In the genomic region with DNA sequence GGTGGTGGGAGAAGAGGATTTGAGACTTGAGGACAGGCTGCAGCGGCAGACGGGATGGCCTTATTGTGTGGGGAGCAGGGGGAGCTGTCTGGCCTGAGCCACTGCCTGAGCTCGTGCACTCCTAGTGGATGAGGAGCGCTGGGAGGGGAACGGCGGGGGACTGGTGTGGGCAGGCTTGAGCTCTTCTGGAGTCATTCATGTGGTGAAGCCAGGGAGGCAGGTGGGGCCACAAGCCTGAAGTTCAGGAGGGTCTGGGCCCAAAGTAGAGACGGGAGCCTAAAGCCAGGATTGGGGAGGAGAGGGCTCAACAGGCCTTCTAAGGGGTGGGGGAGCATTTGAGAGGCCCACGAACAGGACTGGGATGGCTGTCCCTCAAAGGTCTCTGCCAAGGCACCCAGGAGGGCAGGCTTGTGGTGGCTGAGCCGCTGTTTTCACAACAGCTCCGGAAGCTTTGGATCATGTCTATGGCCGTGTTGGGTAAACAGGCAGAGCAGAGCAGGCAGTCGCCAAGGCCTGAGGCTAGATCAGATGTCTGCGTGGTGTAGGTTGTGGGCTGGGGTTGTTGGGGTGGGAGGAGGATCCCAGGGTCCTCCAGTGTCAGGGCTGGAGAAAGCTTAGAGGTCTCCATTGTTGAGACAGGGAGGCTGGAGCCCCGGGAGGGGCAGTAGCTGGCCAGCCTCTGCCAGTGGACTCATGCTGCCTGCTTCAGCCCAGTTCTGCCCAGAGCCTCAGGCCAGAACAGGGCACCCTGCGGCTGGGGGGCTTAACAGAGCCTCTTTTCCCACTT, we compare ENCODE assay signal across 10 cellular contexts. TPM values are rescaled to one million over a fixed set of nuclear protein-coding genes. Genes with fewer than 3 reads are reported as not detected.
A peak's percentile ranks its signal among the peaks of the same experiment; 100 is the strongest.
DNase-seq lines count a peak whose midpoint lies in the region; ATAC-seq, FAIRE-seq and TF ChIP-seq lines count a peak whose summit lies in the region.
"Had no signal": no experiment of that assay in that cellular context is flagged by ENCODE, and none has a peak within 500 bp of the region (broad histone marks: within the 10 kb centered on the region; RNA-seq: fewer than 3 reads in every experiment).

No MANE protein-coding gene starts in this region.

- peak overlapping the region; percentile 49 for H3K4ac ChIP-seq in H1 (replicated peaks; ENCODE audit: insufficient read length, low read depth, low read length)
- no peak overlapping the region for H3K4ac ChIP-seq in trophoblast cell (ENCODE audit: low read depth, low read length)

- H3K27me3 ChIP-seq in H1 (replicated peaks in 1 of 4; ENCODE audit: control insufficient read depth in 3 of 4, extremely low read depth in 1 of 4, insufficient read depth in 3 of 4, low read length in 3 of 4) (no peaks in the 10 kb centered on the region), trophoblast cell (ENCODE audit: insufficient read depth, low read length) (no peaks in the 10 kb centered on the region)

- H2BK120ac ChIP-seq in H1 (replicated peaks; ENCODE audit: low read depth, low read length) (no peak overlapping the region), trophoblast cell (ENCODE audit: insufficient read depth, low read length, poor library complexity) (no peak overlapping the region)

- H2AFZ ChIP-seq in H1 (ENCODE audit: low read length) (no peak overlapping the region), trophoblast cell (ENCODE audit: insufficient read depth, low read length, poor library complexity) (no peak overlapping the region)

- H3K36me3 ChIP-seq in H1 (ENCODE audit: control insufficient read depth in 2 of 4, insufficient read depth in 4 of 4, low read length in 3 of 4) (no peaks in the 10 kb centered on the region), trophoblast cell (ENCODE audit: control insufficient read depth in 1 of 2, insufficient read depth in 2 of 2, low read length in 2 of 2) (no peaks in the 10 kb centered on the region)

- no peak overlapping the region for H3K4me2 ChIP-seq in H1 (ENCODE audit: insufficient read depth in 1 of 2, low read depth in 2 of 2, low read length in 2 of 2)
- H3K4me2 ChIP-seq in trophoblast cell (ENCODE audit: low read length): no peak overlapping the region

- H3K79me2 ChIP-seq in H1 (ENCODE audit: control insufficient read depth in 1 of 2, insufficient read depth in 2 of 2, low read length in 2 of 2): no peaks in the 10 kb centered on the region; a peak in 1 of 4 replicates
- H3K79me2 ChIP-seq in trophoblast cell (ENCODE audit: control insufficient read depth, insufficient read depth, low read length, poor library complexity): no peaks in the 10 kb centered on the region

- no peak for TF ChIP-seq EP300 in H1 (IDR thresholded peaks at IDR 0.05; ENCODE audit: borderline replicate concordance in 1 of 2, low read depth in 2 of 2, low read length in 2 of 2)

- POLR2A ChIA-PET in H1 (lab: Charles Lee; ENCODE audit: partially characterized antibody): interaction anchor here (1.0 to 7.9 kb wide), 9 partner anchors 9 to 50 kb away, joined by 3 to 56 read pairs (median 3); a partner anchor contains a TSS
- POLR2A ChIA-PET in activated CD4-positive, alpha-beta memory T cell treated with anti-CD3 and anti-CD28 coated beads, Interleukin-2, amount 10 ng/mL, durations not matched to agents 7 days and 5 days (lab: Charles Lee): interaction anchor here (0.8 kb wide), 2 partner anchors 9 to 27 kb away, joined by 3 read pairs; no protein-coding TSS in a partner anchor

- no peak overlapping the region for H3K14ac ChIP-seq in H1 (ENCODE audit: insufficient read length)
- peak overlapping the region; percentile 5 for H3K14ac ChIP-seq in trophoblast cell (ENCODE audit: low read length)

- DNase-seq in GDM1 (lab: John Stamatoyannopoulos, UW) (peak; percentile 3), NCI-H510A (lab: John Stamatoyannopoulos, UW) (peak; percentile 47), H1 (ENCODE audit: low read depth in 1 of 2, low spot score in 2 of 2) (no peak), trophoblast cell (no peak), NCI-H2107 treated with DMSO at 0.1 percent for 48 hours (lab: John Stamatoyannopoulos, UW; ENCODE audit: unreplicated experiment) (no peak)
- DNase-seq in stimulated activated naive CD4-positive, alpha-beta T cell (lab: John Stamatoyannopoulos, UW): no peak
- DNase-seq in activated CD4-positive, alpha-beta memory T cell treated with anti-CD3 and anti-CD28 coated beads, Interleukin-2, amount 10 ng/mL, durations not matched to agents 7 days and 5 days: no peak

- H3K18ac ChIP-seq in H1 (ENCODE audit: extremely low read depth, low read length) (peak overlapping the region; percentile 87), trophoblast cell (ENCODE audit: low read length) (no peak overlapping the region)

- H3K4me3 Mint-ChIP-seq in activated CD4-positive, alpha-beta memory T cell treated with anti-CD3 and anti-CD28 coated beads, Interleukin-2, amount 10 ng/mL, durations not matched to agents 7 days and 5 days: no peak overlapping the region
- H3K4me3 Mint-ChIP-seq: activated naive CD4-positive, alpha-beta T cell treated with anti-CD3 and anti-CD28 coated beads, Interleukin-2, amount 50 U/mL, for 24 hours had no signal

- H3K9me3 ChIP-seq in H1 (ENCODE audit: insufficient read depth in 2 of 2, low read depth in 1 of 2, low read length in 1 of 2) (no peaks in the 10 kb centered on the region), trophoblast cell (ENCODE audit: insufficient read depth, low read depth, low read length) (peaks cover 4% of the 10 kb centered on the region)

- no peak overlapping the region for H4K12ac ChIP-seq in trophoblast cell (ENCODE audit: low read depth, low read length)

- peak in 1 of 2 experiments; percentile 22; a peak in 1 of 4 replicates for TF ChIP-seq RAD21 in H1 (IDR thresholded peaks at IDR 0.05 in 1 of 2, conservative IDR thresholded peaks at IDR 0.05 in 1 of 2; ENCODE audit: low read depth in 2 of 2, low read length in 2 of 2)

- no peak for TF ChIP-seq POLR2A in H1 (IDR thresholded peaks at IDR 0.05; ENCODE audit: control extremely low read depth in 1 of 2, low read depth in 2 of 2, low read length in 2 of 2)

- H2AK5ac ChIP-seq in H1 (ENCODE audit: low read depth, low read length) (peak overlapping the region; percentile 70; the same call in 1 of the 2 replicates), trophoblast cell (ENCODE audit: low read length) (no peak overlapping the region)

- CTCF ChIA-PET in H1 (lab: Charles Lee; ENCODE audit: partially characterized antibody): interaction anchor here (0.6 to 5.9 kb wide), 16 partner anchors 10 to 66 kb away, joined by 3 to 50 read pairs (median 4); a partner anchor contains a TSS
- CTCF ChIA-PET in activated CD4-positive, alpha-beta memory T cell treated with anti-CD3 and anti-CD28 coated beads, Interleukin-2, amount 10 ng/mL, durations not matched to agents 7 days and 5 days (lab: Charles Lee): interaction anchor here (1.1 to 2.2 kb wide), 4 partner anchors 26 to 59 kb away, joined by 3 to 14 read pairs (median 6); no protein-coding TSS in a partner anchor

- no peak overlapping the region for H3K27ac ChIP-seq in H1 (ENCODE audit: low read depth, low read length)
- no peak overlapping the region for H3K27ac ChIP-seq in trophoblast cell (ENCODE audit: low read depth, low read length)

- H4K91ac ChIP-seq in H1 (replicated peaks; ENCODE audit: insufficient read length, low read length): peak overlapping the region; percentile 10
- H4K91ac ChIP-seq in trophoblast cell (ENCODE audit: low read depth, low read length): no peak overlapping the region

- no peak for FAIRE-seq in H1 (lab: Jason Lieb, UNC)

- H4K8ac ChIP-seq in H1 (ENCODE audit: extremely low read depth, insufficient read depth, low read length): peak overlapping the region; percentile 60
- peak overlapping the region; percentile 14 for H4K8ac ChIP-seq in trophoblast cell (ENCODE audit: low read depth, low read length)

- no peak overlapping the region for H3K4me3 ChIP-seq in H1 (ENCODE audit: extremely low read depth in 1 of 4, insufficient read depth in 2 of 4, low read depth in 3 of 4, low read length in 4 of 4)
- H3K4me3 ChIP-seq in trophoblast cell (ENCODE audit: low read depth, low read length): no peak overlapping the region

- no peak overlapping the region for H2BK20ac ChIP-seq in H1 (ENCODE audit: low read length)

- 0 out of 2 replicates have a peak overlapping the region, but pooled peaks have one; percentile 61 for H2BK15ac ChIP-seq in H1 (ENCODE audit: low read length)

- ATAC-seq in GM18498 (IDR thresholded peaks at IDR 0.05; ENCODE audit: unreplicated experiment): no peak
- ATAC-seq: Panc1 had no signal

- H3K9ac ChIP-seq in H1 (replicated peaks in 1 of 4; ENCODE audit: extremely low read depth in 1 of 4, low read depth in 3 of 4, low read length in 3 of 4): no peak overlapping the region
- H3K9ac ChIP-seq in trophoblast cell (ENCODE audit: low read length): no peak overlapping the region

- H3K36me3 Mint-ChIP-seq in activated CD4-positive, alpha-beta memory T cell treated with anti-CD3 and anti-CD28 coated beads, Interleukin-2, amount 10 ng/mL, durations not matched to agents 7 days and 5 days (ENCODE audit: low read depth): peaks cover 6% of the 10 kb centered on the region
- H3K36me3 Mint-ChIP-seq: activated naive CD4-positive, alpha-beta T cell treated with anti-CD3 and anti-CD28 coated beads, Interleukin-2, amount 50 U/mL, for 24 hours had no signal

- H4K5ac ChIP-seq in H1 (ENCODE audit: insufficient read length, low read depth, low read length): no peak overlapping the region

- H3K79me1 ChIP-seq in H1 (ENCODE audit: low read depth, low read length) (peaks cover 11% of the 10 kb centered on the region), trophoblast cell (ENCODE audit: low read length) (no peaks in the 10 kb centered on the region)

- H2BK12ac ChIP-seq in H1 (ENCODE audit: low read depth, low read length) (peak overlapping the region; percentile 2; the same call in 1 of the 2 replicates), trophoblast cell (ENCODE audit: low read length) (no peak overlapping the region)

- H3K9me3 Mint-ChIP-seq in activated CD4-positive, alpha-beta memory T cell treated with anti-CD3 and anti-CD28 coated beads, Interleukin-2, amount 10 ng/mL, durations not matched to agents 7 days and 5 days: no peaks in the 10 kb centered on the region
- H3K9me3 Mint-ChIP-seq: activated naive CD4-positive, alpha-beta T cell treated with anti-CD3 and anti-CD28 coated beads, Interleukin-2, amount 50 U/mL, for 24 hours had no signal

- H3K23ac ChIP-seq in H1 (ENCODE audit: insufficient read length) (no peak overlapping the region), trophoblast cell (ENCODE audit: low read length) (no peak overlapping the region)

- no peaks in the 10 kb centered on the region for H3K27me3 Mint-ChIP-seq in activated CD4-positive, alpha-beta memory T cell treated with anti-CD3 and anti-CD28 coated beads, Interleukin-2, amount 10 ng/mL, durations not matched to agents 7 days and 5 days
- H3K27me3 Mint-ChIP-seq: activated naive CD4-positive, alpha-beta T cell treated with anti-CD3 and anti-CD28 coated beads, Interleukin-2, amount 50 U/mL, for 24 hours had no signal

- WGBS in H1 (ENCODE audit: extremely low coverage in 1 of 2, insufficient coverage in 1 of 2, insufficient read length in 1 of 2, insufficient replicate concordance in 2 of 2, low coverage in 1 of 2, low lambda C conversion rate in 2 of 2, missing lambda C conversion rate in 1 of 2), 2 experiments: 76% methylated on average over 12 of the region's 15 CpGs; no CpG with 5 or more reads in 1 of the 2 experiments
- no CpG with 5 or more reads among the region's 15 CpGs for WGBS in trophoblast cell (ENCODE audit: extremely low coverage, insufficient coverage, insufficient read length)

- no peak overlapping the region for H3K56ac ChIP-seq in H1 (replicated peaks; ENCODE audit: insufficient read length, low read depth, low read length)

- no peak overlapping the region for H3K27ac Mint-ChIP-seq in activated CD4-positive, alpha-beta memory T cell treated with anti-CD3 and anti-CD28 coated beads, Interleukin-2, amount 10 ng/mL, durations not matched to agents 7 days and 5 days
- H3K27ac Mint-ChIP-seq: activated naive CD4-positive, alpha-beta T cell treated with anti-CD3 and anti-CD28 coated beads, Interleukin-2, amount 50 U/mL, for 24 hours had no signal

- no peaks in the 10 kb centered on the region; the same call in 1 of the 2 replicates for H3K23me2 ChIP-seq in H1 (ENCODE audit: low read depth, low read length)

- peak in 1 of 3 experiments; percentile 30; a peak in 2 of 4 replicates for TF ChIP-seq CTCF in H1 (IDR thresholded peaks at IDR 0.05; ENCODE audit: control extremely low read depth in 1 of 3, insufficient read depth in 1 of 3, low read depth in 1 of 3, low read length in 3 of 3)

- H3K4me1 Mint-ChIP-seq in activated CD4-positive, alpha-beta memory T cell treated with anti-CD3 and anti-CD28 coated beads, Interleukin-2, amount 10 ng/mL, durations not matched to agents 7 days and 5 days: peaks cover 45% of the 10 kb centered on the region

- peaks cover 4 to 14% of the 10 kb centered on the region in 2 experiments for H4K20me1 ChIP-seq in H1 (replicated peaks in 1 of 2; ENCODE audit: control insufficient read depth in 1 of 2, insufficient read depth in 2 of 2, low read length in 2 of 2)

- H2BK5ac ChIP-seq in H1 (ENCODE audit: low read depth, low read length) (no peak overlapping the region; the same call in 1 of the 2 replicates), trophoblast cell (ENCODE audit: low read depth, low read length, poor library complexity) (no peak overlapping the region)

- H3K4me1 ChIP-seq in H1 (replicated peaks in 1 of 4; ENCODE audit: control insufficient read depth in 3 of 4, insufficient read depth in 4 of 4, low read length in 3 of 4): peaks cover 3 to 52% (median 33%) of the 10 kb centered on the region in 4 experiments
- H3K4me1 ChIP-seq in trophoblast cell (ENCODE audit: control insufficient read depth in 1 of 2, insufficient read depth in 2 of 2, low read length in 2 of 2): peaks cover 16 to 25% of the 10 kb centered on the region in 2 experiments

RNA-seq across cellular contexts. Expression of a gene that starts 8.2 kb away (rescaled TPM):
- total RNA-seq in H1 (2021; fragmentation: NEBNext Ultra II Directional; extraction: Animal tissue kit (Norgen Biotek cat#: 25700)): 22.2 and 22.6 TPM in 2 replicates
- 23.9 and 27.0 TPM in 2 replicates for polyA plus RNA-seq in H1 (2011; rRNA removed)
- 30.9 TPM for polyA plus RNA-seq in H1 (2011; cell fraction: cytosol; rRNA removed)
- 34.6 TPM for polyA plus RNA-seq in H1 (2011; cell fraction: nucleus; rRNA removed)
- polyA plus RNA-seq in H1 (2012, experiment 1 of 2): 18.6 to 28.0 TPM (median 26.1 TPM) in 4 replicates
- polyA plus RNA-seq in H1 (2012, experiment 2 of 2): 15.9 TPM
- polyA plus RNA-seq in H1 (2013, experiment 1 of 2): 14.0 TPM
- 14.8 TPM for polyA plus RNA-seq in H1 (2013, experiment 2 of 2)
- 26.9 and 27.6 TPM in 2 replicates for polyA minus RNA-seq in H1 (2011; rRNA and poly(A)+ RNA removed)
- polyA minus RNA-seq in H1 (2011; cell fraction: cytosol; rRNA and poly(A)+ RNA removed): 15.3 TPM
- 13.2 TPM for polyA minus RNA-seq in H1 (2011; cell fraction: nucleus; rRNA and poly(A)+ RNA removed)
- 10.6 and 11.2 TPM in 2 replicates for polyA plus RNA-seq in trophoblast cell (2013)
- total RNA-seq in activated CD4-positive, alpha-beta memory T cell treated with anti-CD3 and anti-CD28 coated beads, Interleukin-2, amount 10 ng/mL, durations not matched to agents 7 days and 5 days: 10 to 100 TPM; 23.4 to 24.8 TPM

RNA-seq across cellular contexts. Expression of a gene that starts 39.0 kb away (rescaled TPM):
- 24.4 and 27.7 TPM in 2 replicates for total RNA-seq in H1 (2021; fragmentation: NEBNext Ultra II Directional; extraction: Animal tissue kit (Norgen Biotek cat#: 25700))
- 35.1 and 42.4 TPM in 2 replicates for polyA plus RNA-seq in H1 (2011; rRNA removed)
- 27.6 TPM for polyA plus RNA-seq in H1 (2011; cell fraction: cytosol; rRNA removed)
- polyA plus RNA-seq in H1 (2011; cell fraction: nucleus; rRNA removed): 26.7 TPM
- 18.2 to 28.0 TPM (median 25.3 TPM) in 4 replicates for polyA plus RNA-seq in H1 (2012, experiment 1 of 2)
- 24.2 TPM for polyA plus RNA-seq in H1 (2012, experiment 2 of 2)
- 19.1 TPM for polyA plus RNA-seq in H1 (2013, experiment 1 of 2)
- 22.3 TPM for polyA plus RNA-seq in H1 (2013, experiment 2 of 2)
- polyA minus RNA-seq in H1 (2011; rRNA and poly(A)+ RNA removed): 63.8 TPM in 2 replicates
- 16.7 TPM for polyA minus RNA-seq in H1 (2011; cell fraction: cytosol; rRNA and poly(A)+ RNA removed)
- 22.6 TPM for polyA minus RNA-seq in H1 (2011; cell fraction: nucleus; rRNA and poly(A)+ RNA removed)
- 10.1 and 10.5 TPM in 2 replicates for polyA plus RNA-seq in trophoblast cell (2013)
- total RNA-seq in activated CD4-positive, alpha-beta memory T cell treated with anti-CD3 and anti-CD28 coated beads, Interleukin-2, amount 10 ng/mL, durations not matched to agents 7 days and 5 days: 10 to 100 TPM; 26.4 to 27.6 TPM

Comparison
In these comparisons a context has a peak if more than half of its experiments do, and no peak if none do; other contexts are left out.
1. DNase-seq: peak in GDM1 (single experiment) and NCI-H510A (single experiment); none in H1 (0 of 2), trophoblast cell (0 of 2), stimulated activated naive CD4-positive, alpha-beta T cell (0 of 6), NCI-H2107 treated with DMSO at 0.1 percent for 48 hours (single experiment) and activated CD4-positive, alpha-beta memory T cell treated with anti-CD3 and anti-CD28 coated beads, Interleukin-2, amount 10 ng/mL, durations not matched to agents 7 days and 5 days (single experiment).